Comparison of ENCODE assay signal across 22 cellular contexts in genomic region chr22:27408068-27408467, GRCh38.
"Had no signal": no experiment of that assay in that cellular context is flagged by ENCODE, and none has a peak within 500 bp of the region (broad histone marks: within the 10 kb centered on the region; RNA-seq: fewer than 3 reads in every experiment).

No MANE protein-coding gene starts in this region.

- H3K27ac ChIP-seq: brain microvascular endothelial cell, Peyer's patch had no signal

- H3K27me3 ChIP-seq: brain microvascular endothelial cell, Peyer's patch had no signal

- H3K4me1 ChIP-seq: Peyer's patch had no signal

- H3K9me3 ChIP-seq: Peyer's patch had no signal

- DNase-seq: activated CD4-positive, alpha-beta memory T cell treated with anti-CD3 and anti-CD28 coated beads, Interleukin-2, amount 10 ng/mL, durations not matched to agents 7 days and 5 days; activated CD4-positive, alpha-beta T cell treated with anti-CD3 and anti-CD28 coated beads for 1 hour; activated CD4-positive, alpha-beta T cell treated with anti-CD3 and anti-CD28 coated beads, Interleukin-2, amount 50 U/mL, for 1 hour; activated gamma-delta T cell; activated naive CD4-positive, alpha-beta T cell treated with anti-CD3 and anti-CD28 coated beads for 36 hours; activated T-cell treated with anti-CD3 and anti-CD28 coated beads for 4 hours; activated T-cell treated with anti-CD3 and anti-CD28 coated beads, Interleukin-2, amount 50 U/mL, for 48 hours; amygdala; brain microvascular endothelial cell; cerebellar nuclear complex; NCI-H1092; NCI-H1417; NCI-H2029; NCI-H2107; NCI-H2171 treated with DMSO at 0.1 percent for 48 hours; NCI-H226; NK-92 treated with Interleukin-12 subunit alpha and Interleukin-12 subunit beta, amount 100 ng/mL, for 24 hours; OCI-M1; Peyer's patch; SHP77 treated with DMSO at 0.1 percent for 48 hours had no signal

- H3K4me3 ChIP-seq: K562, Peyer's patch had no signal

- FAIRE-seq: astrocyte, K562 had no signal

- H3K36me3 ChIP-seq: brain microvascular endothelial cell, Peyer's patch had no signal
